1 cellular context compared by ENCODE assay signal in genomic region chr6:69936674-69937363, GRCh38.
TF ChIP-seq lines count a peak whose summit lies in the region.

No MANE protein-coding gene starts in this region.

TF ChIP-seq in liver, 16 proteins besides CTCF, POLR2A, EP300 and RAD21 (continued from another document):
- no peak for TF ChIP-seq REST (IDR thresholded peaks at IDR 0.05)
